19 cellular contexts compared by ENCODE assay signal in genomic region chr18:35171315-35171987, GRCh38.
A peak's percentile ranks its signal among the peaks of the same experiment; 100 is the strongest.
DNase-seq lines count a peak whose midpoint lies in the region; ATAC-seq, FAIRE-seq and TF ChIP-seq lines count a peak whose summit lies in the region.
"Had no signal": no experiment of that assay in that cellular context is flagged by ENCODE, and none has a peak within 500 bp of the region (broad histone marks: within the 10 kb centered on the region; RNA-seq: fewer than 3 reads in every experiment).

No MANE protein-coding gene starts in this region.

- H4K20me1 ChIP-seq in DND-41 (ENCODE audit: insufficient read depth, low read length) (no peaks in the 10 kb centered on the region), K562 (replicated peaks; ENCODE audit: control insufficient read depth, insufficient read depth, low read length) (no peaks in the 10 kb centered on the region)

- 13% methylated on average over 5 of the region's 5 CpGs for WGBS in K562 (ENCODE audit: insufficient coverage, low coverage, missing lambda C conversion rate)
- WGBS in liver = 19% methylated on average over 5 of the region's 5 CpGs
- WGBS in testis, 2 donors = 52 to 55% methylated on average over 5 of the region's 5 CpGs

- no peaks in the 10 kb centered on the region for H3K9me1 ChIP-seq in K562 (ENCODE audit: control insufficient read depth, insufficient read depth, low read length)

- H3K79me2 ChIP-seq in DND-41 (ENCODE audit: insufficient read depth, low read length) (no peaks in the 10 kb centered on the region), K562 (ENCODE audit: control insufficient read depth, insufficient read depth, low read length) (no peaks in the 10 kb centered on the region)

- no peak for TF ChIP-seq CTCF in DND-41 (IDR thresholded peaks at IDR 0.05; ENCODE audit: borderline replicate concordance, extremely low read depth, low read length, poor library complexity, severe bottlenecking)
- TF ChIP-seq CTCF in K562 (IDR thresholded peaks at IDR 0.05 in 2 of 3, conservative IDR thresholded peaks at IDR 0.05 in 1 of 3; ENCODE audit: insufficient read depth in 2 of 3, low read depth in 1 of 3, low read length in 3 of 3) = no peak
- no peak for TF ChIP-seq CTCF in liver (IDR thresholded peaks at IDR 0.05; ENCODE audit: low read depth, low read length, missing input control)
- no peak for TF ChIP-seq CTCF in testis (IDR thresholded peaks at IDR 0.05)

- TF ChIP-seq RAD21 in K562 (CRISPR knock-in tag; conservative IDR thresholded peaks at IDR 0.05 in 1 of 2, IDR thresholded peaks at IDR 0.05 in 1 of 2) = no peak
- TF ChIP-seq RAD21 in liver (IDR thresholded peaks at IDR 0.05) = peak; percentile 11 to 15

- H3K4me3 ChIP-seq in DND-41 (ENCODE audit: low read depth in 1 of 2, low read length in 2 of 2) = no peak overlapping the region
- H3K4me3 ChIP-seq in K562 = no peak overlapping the region
- no peak overlapping the region for H3K4me3 ChIP-seq in liver (ENCODE audit: low read depth in 1 of 3, low read length in 3 of 3)
- H3K4me3 ChIP-seq in testis = no peak overlapping the region
- H3K4me3 ChIP-seq: uterus had no signal

- H2AFZ ChIP-seq in DND-41 (ENCODE audit: low read depth, low read length) = peak overlapping the region; percentile 35; the same call in 1 of the 2 replicates
- peak overlapping the region; percentile 10; the same call in 1 of the 2 replicates for H2AFZ ChIP-seq in K562 (ENCODE audit: low read depth, low read length)

- CTCF ChIA-PET in K562 (lab: Yijun Ruan, JAX; ENCODE audit: low intra/inter-chr PET ratio) = no interaction called here

- H3K9me3 ChIP-seq in DND-41 (ENCODE audit: insufficient read depth, low read length, severe bottlenecking) = no peaks in the 10 kb centered on the region
- no peaks in the 10 kb centered on the region for H3K9me3 ChIP-seq in K562 (replicated peaks; ENCODE audit: control insufficient read depth, insufficient read depth, low read depth, low read length)
- no peaks in the 10 kb centered on the region for H3K9me3 ChIP-seq in liver (ENCODE audit: control insufficient read depth in 4 of 4, low read length in 3 of 4)
- H3K9me3 ChIP-seq in testis = no peaks in the 10 kb centered on the region
- H3K9me3 ChIP-seq: uterus had no signal

- intact Hi-C loops in K562 (cut with micrococcal nuclease) = loop anchor here (5.0 kb wide), 1 partner anchor 56 kb away; no protein-coding TSS in a partner anchor
- intact Hi-C loops in testis (cut with DNase I; ENCODE audit: low total_unique reads) = no loop called here
- intact Hi-C loops in Right ventricle myocardium superior (cut with DNase I) = no loop called here

- in situ Hi-C loops in K562 (cut with MboI) = no loop called here

- BruUV-seq in K562 (replicated peaks; lab: Mats Ljungman, UMichigan) = no TSS peak

- DNase-seq in AG20443 (ENCODE audit: low spot score) (peak; percentile 11), DND-41 (no peak), K562 (ENCODE audit: extremely low read depth in 1 of 4, low spot score in 3 of 4) (no peak), AG08395 (ENCODE audit: low spot score) (no peak), testis (no peak), Right ventricle myocardium superior (no peak), amniotic stem cell (lab: John Stamatoyannopoulos, UW) (no peak)
- DNase-seq: activated CD4-positive, alpha-beta T cell treated with anti-CD3 and anti-CD28 coated beads, Interleukin-2, amount 50 U/mL, for 4 hours; activated gamma-delta T cell treated with Interleukin-2 at 50 U/mL for 16 hours; effector memory CD8-positive, alpha-beta T cell; IMR-90; left cardiac atrium; naive B cell; retina; stimulated activated CD4-positive, alpha-beta T cell treated with anti-CD3 and anti-CD28 coated beads, Interleukin-2, amount 100 ng/mL, for 48 hours; uterus had no signal

- no peaks in the 10 kb centered on the region for H3K27me3 ChIP-seq in DND-41 (ENCODE audit: insufficient read depth, low read length, poor library complexity)
- no peaks in the 10 kb centered on the region; a peak in 2 of 5 replicates for H3K27me3 ChIP-seq in K562 (ENCODE audit: control insufficient read depth in 2 of 2, insufficient read depth in 2 of 2, low read length in 2 of 2)
- no peaks in the 10 kb centered on the region for H3K27me3 ChIP-seq in liver (ENCODE audit: control insufficient read depth in 4 of 4, insufficient read depth in 4 of 4, low read length in 3 of 4)
- no peaks in the 10 kb centered on the region for H3K27me3 ChIP-seq in testis
- H3K27me3 ChIP-seq: uterus had no signal

- TF ChIP-seq POLR2A in K562 (conservative IDR thresholded peaks at IDR 0.05) (no peak), testis (IDR thresholded peaks at IDR 0.05) (no peak)

- TF ChIP-seq EP300 in K562 (IDR thresholded peaks at IDR 0.05; ENCODE audit: low read length) = no peak

- H3K9ac ChIP-seq in DND-41 (ENCODE audit: low read depth, low read length) (no peak overlapping the region), K562 (ENCODE audit: insufficient read depth in 1 of 2, low read depth in 2 of 2, low read length in 2 of 2) (no peak overlapping the region), liver (ENCODE audit: low read depth in 1 of 2, low read length in 2 of 2) (peak overlapping the region in 1 of 2 donors; percentile 71)

- no peak for ATAC-seq in DND-41 (ENCODE audit: insufficient read depth, low read depth)
- peak; percentile 19; the same call in 1 of the 3 replicates for ATAC-seq in K562
- ATAC-seq in Right ventricle myocardium superior (ENCODE audit: poor library complexity) = no peak
- ATAC-seq: effector memory CD8-positive, alpha-beta T cell; left cardiac atrium had no signal

- no peak for FAIRE-seq in K562 (lab: Jason Lieb, UNC)
- FAIRE-seq: H1 had no signal

- POLR2A ChIA-PET in K562 (lab: Yijun Ruan, JAX) = interaction anchor here (0.6 to 1.6 kb wide), 7 partner anchors 9 to 476 kb away, joined by 3 to 7 read pairs (median 3); no protein-coding TSS in a partner anchor

- H3K4me2 ChIP-seq in DND-41 (ENCODE audit: insufficient read depth, low read length) (no peak overlapping the region), K562 (ENCODE audit: insufficient read depth, low read length) (no peak overlapping the region)

- H3K27ac ChIP-seq in DND-41 (ENCODE audit: low read length) (no peak overlapping the region), K562 (ENCODE audit: extremely low read depth, low read depth, low read length) (no peak overlapping the region), liver (ENCODE audit: low read depth in 1 of 2, low read length in 2 of 2) (peak overlapping the region; percentile 72 to 74), testis (no peak overlapping the region)
- H3K27ac ChIP-seq: C4-2B, uterus had no signal

- peaks cover 41% of the 10 kb centered on the region for H3K4me1 ChIP-seq in DND-41 (ENCODE audit: insufficient read depth, low read length)
- H3K4me1 ChIP-seq in K562 (replicated peaks in 1 of 2; ENCODE audit: control insufficient read depth in 2 of 2, insufficient read depth in 2 of 2, low read length in 2 of 2) = peaks cover 0 to 7% of the 10 kb centered on the region in 2 experiments; a peak in 3 of 5 replicates
- H3K4me1 ChIP-seq in liver (ENCODE audit: control insufficient read depth in 4 of 4, insufficient read depth in 4 of 4, low read length in 3 of 4) = peaks cover 6 to 22% (median 16%) of the 10 kb centered on the region in 4 donors
- no peaks in the 10 kb centered on the region for H3K4me1 ChIP-seq in testis
- H3K4me1 ChIP-seq: uterus had no signal

- H3K36me3 ChIP-seq in DND-41 (ENCODE audit: insufficient read depth, low read length) (no peaks in the 10 kb centered on the region), K562 (ENCODE audit: control insufficient read depth, insufficient read depth, low read length) (no peaks in the 10 kb centered on the region), liver (ENCODE audit: control insufficient read depth in 4 of 4, insufficient read depth in 3 of 4, low read depth in 1 of 4, low read length in 3 of 4) (no peaks in the 10 kb centered on the region), testis (ENCODE audit: low read depth, missing control alignments) (no peaks in the 10 kb centered on the region)
- H3K36me3 ChIP-seq: uterus had no signal

TF ChIP-seq in K562, 482 proteins besides CTCF, POLR2A, EP300 and RAD21 (continues in another document):
- no peak for TF ChIP-seq ZNF639 (CRISPR knock-in tag; conservative IDR thresholded peaks at IDR 0.05 in 1 of 2, IDR thresholded peaks at IDR 0.05 in 1 of 2)
- TF ChIP-seq RFX1 (IDR thresholded peaks at IDR 0.05) = no peak
- peak; percentile 17; the same call in 1 of the 2 replicates for TF ChIP-seq MAFF (IDR thresholded peaks at IDR 0.05; ENCODE audit: low read length)
- no peak for TF ChIP-seq ZNF143 (CRISPR knock-in tag; IDR thresholded peaks at IDR 0.05)
- no peak for TF ChIP-seq ZNF263 (CRISPR knock-in tag; IDR thresholded peaks at IDR 0.05; ENCODE audit: borderline replicate concordance)

TF ChIP-seq in liver, 16 proteins besides CTCF, POLR2A, EP300 and RAD21 (continues in another document):
- TF ChIP-seq REST (IDR thresholded peaks at IDR 0.05) = peak; percentile 39
- peak; percentile 84 for TF ChIP-seq SP1 (IDR thresholded peaks at IDR 0.05)
- peak; percentile 95 for TF ChIP-seq FOXA2 (IDR thresholded peaks at IDR 0.05)
- no peak for TF ChIP-seq MAX (IDR thresholded peaks at IDR 0.05)
- TF ChIP-seq EGR1 (IDR thresholded peaks at IDR 0.05; ENCODE audit: low read depth in 2 of 2) = peak in 1 of 2 donors; percentile 88

Comparison
In these comparisons a context has a peak if more than half of its experiments do, and no peak if none do; other contexts are left out.
1. H3K27ac ChIP-seq: peak in liver (2 of 2); none in DND-41 (single experiment), K562 (single experiment) and testis (0 of 2).